In genomic region chr2:17171446-17172049, GRCh38 we compare ENCODE assay signal across 8 cellular contexts.
A peak's percentile ranks its signal among the peaks of the same experiment; 100 is the strongest.
DNase-seq lines count a peak whose midpoint lies in the region; ATAC-seq and TF ChIP-seq lines count a peak whose summit lies in the region.

No MANE protein-coding gene starts in this region.

- no peaks in the 10 kb centered on the region for H3K9me3 ChIP-seq in upper lobe of left lung

- ATAC-seq in GM19397 (IDR thresholded peaks at IDR 0.05; ENCODE audit: unreplicated experiment) (peak; percentile 63), HG03439 (IDR thresholded peaks at IDR 0.05; ENCODE audit: unreplicated experiment) (peak; percentile 68), upper lobe of left lung (ENCODE audit: low FRiP score in 2 of 2) (peak; percentile 57 to 64)
- no peak for ATAC-seq in activated CD4-positive, CD25-positive, alpha-beta regulatory T cell treated with anti-CD3 and anti-CD28 coated beads, Interleukin-2, amount 50 U/mL, for 24 hours

- no peak overlapping the region for H3K4me3 ChIP-seq in upper lobe of left lung

- in situ Hi-C loops in Caki2 (cut with HindIII; ENCODE audit: low pct_unique_long_range_greater_than_20kb, low sequenced_read_pairs), result no loop called here

- no peak for TF ChIP-seq EP300 in upper lobe of left lung (IDR thresholded peaks at IDR 0.05)

- TF ChIP-seq CTCF in VCaP (conservative IDR thresholded peaks at IDR 0.05) (peak; percentile 84), upper lobe of left lung (IDR thresholded peaks at IDR 0.05) (peak in 4 of 6 experiments; percentile 19 to 51 (median 34))

- 42 to 47% methylated on average over 7 of the region's 7 CpGs for WGBS in upper lobe of left lung, 2 donors

- no peaks in the 10 kb centered on the region for H3K27me3 ChIP-seq in upper lobe of left lung

- no peaks in the 10 kb centered on the region for H3K4me1 ChIP-seq in upper lobe of left lung

- H3K27ac ChIP-seq in VCaP (no peak overlapping the region), upper lobe of left lung (no peak overlapping the region)

- DNase-seq in Caki2 (ENCODE audit: low read depth) (peak; percentile 41), iPS DF 19.7 (ENCODE audit: low read depth, low spot score) (peak; percentile 40), upper lobe of left lung (no peak), NCI-H1930 (lab: John Stamatoyannopoulos, UW) (no peak)

- no peak for TF ChIP-seq POLR2A in upper lobe of left lung (IDR thresholded peaks at IDR 0.05)

- no peaks in the 10 kb centered on the region for H3K36me3 ChIP-seq in upper lobe of left lung

Comparison
In these comparisons a context has a peak if more than half of its experiments do, and no peak if none do; other contexts are left out.
1. DNase-seq: peak in Caki2 (single experiment) and iPS DF 19.7 (single experiment); none in upper lobe of left lung (0 of 2) and NCI-H1930 (0 of 2).
2. ATAC-seq: peak in GM19397 (single experiment), HG03439 (single experiment) and upper lobe of left lung (2 of 2); none in activated CD4-positive, CD25-positive, alpha-beta regulatory T cell treated with anti-CD3 and anti-CD28 coated beads, Interleukin-2, amount 50 U/mL, for 24 hours (0 of 2).